32 cellular contexts compared by ENCODE assay signal in genomic region chr15:56358604-56359003, GRCh38.
"Had no signal": no experiment of that assay in that cellular context is flagged by ENCODE, and none has a peak within 500 bp of the region (broad histone marks: within the 10 kb centered on the region; RNA-seq: fewer than 3 reads in every experiment).

No MANE protein-coding gene starts in this region.

- H3K27ac Mint-ChIP-seq: immature natural killer cell; mesothelial cell of epicardium; naive B cell; natural killer cell; nephron progenitor cell; stimulated activated naive B cell treated with anti-CD40 and anti-IgM and Interleukin-4, amounts not matched to agents 10 μg/mL and 1 μg/mL and 100 μg/mL, for 72 hours had no signal

- H3K4me3 Mint-ChIP-seq: immature natural killer cell; mesothelial cell of epicardium; naive B cell; natural killer cell; nephron progenitor cell; stimulated activated naive B cell treated with anti-CD40 and anti-IgM and Interleukin-4, amounts not matched to agents 10 μg/mL and 1 μg/mL and 100 μg/mL, for 72 hours had no signal

- DNase-seq: hypothalamus; immature natural killer cell; kidney; left colon; left lung; lower lobe of right lung; mammary epithelial cell; mesenchymal stem cell; naive B cell; natural killer cell; nephron progenitor cell; pancreas; posterior cingulate gyrus; retina; right cardiac atrium; stimulated activated CD4-positive, alpha-beta T cell treated with anti-CD3 and anti-CD28 coated beads, Interleukin-12 subunit alpha, Interleukin-12 subunit beta, amount 100 ng/mL, for 4 hours; stimulated activated CD4-positive, alpha-beta T cell treated with anti-CD3 and anti-CD28 coated beads, Interleukin-15, amount 100 ng/mL, for 24 hours; stimulated activated CD4-positive, alpha-beta T cell treated with anti-CD3 and anti-CD28 coated beads, Interleukin-2, amount 100 ng/mL, for 24 hours; stimulated activated CD4-positive, alpha-beta T cell treated with anti-CD3 and anti-CD28 coated beads, Interleukin-4, amount 100 ng/mL, for 1 hour; stimulated activated naive B cell treated with anti-CD40 and anti-IgM and Interleukin-4, amounts not matched to agents 10 μg/mL and 1 μg/mL and 100 μg/mL, for 72 hours; stimulated activated naive CD8-positive, alpha-beta T cell treated with anti-CD3 and anti-CD28 coated beads, Interleukin-15, Interleukin-2, amounts not matched to agents 100 U/mL and 50 U/mL, for 24 hours; stomach; testis; thyroid gland; transverse colon; upper lobe of left lung had no signal

- H3K36me3 ChIP-seq: left lung, lower lobe of right lung, pancreas, prostate gland, stomach, thyroid gland, transverse colon, upper lobe of left lung, vagina had no signal

- H3K27me3 ChIP-seq: left lung, pancreas, stomach, testis, thyroid gland, transverse colon, upper lobe of left lung, vagina had no signal

- H3K27ac ChIP-seq: left lung, lower lobe of right lung, pancreas, prostate gland, skin epidermis, stomach, testis, thyroid gland, transverse colon, upper lobe of left lung, vagina had no signal

- H3K9me3 ChIP-seq: left lung, lower lobe of right lung, pancreas, prostate gland, testis, thyroid gland, transverse colon, upper lobe of left lung, vagina had no signal

- H3K4me3 ChIP-seq: left lung, lower lobe of right lung, pancreas, prostate gland, skin epidermis, stomach, testis, thyroid gland, transverse colon, upper lobe of left lung, vagina had no signal

- H3K4me1 Mint-ChIP-seq: immature natural killer cell, mesothelial cell of epicardium, naive B cell, natural killer cell, nephron progenitor cell had no signal

- ATAC-seq: left colon; left lung; lower lobe of right lung; natural killer cell; pancreas; right cardiac atrium; sciatic nerve; stimulated activated naive B cell treated with anti-CD40 and anti-IgM and Interleukin-4, amounts not matched to agents 10 μg/mL and 1 μg/mL and 100 μg/mL, for 72 hours; stimulated activated naive CD8-positive, alpha-beta T cell treated with anti-CD3 and anti-CD28 coated beads, Interleukin-15, Interleukin-2, amounts not matched to agents 100 U/mL and 50 U/mL, for 24 hours had no signal

- H3K4me1 ChIP-seq: left lung, lower lobe of right lung, pancreas, prostate gland, stomach, testis, thyroid gland, transverse colon, upper lobe of left lung, vagina had no signal

- H3K36me3 Mint-ChIP-seq: mesothelial cell of epicardium; naive B cell; natural killer cell; stimulated activated naive B cell treated with anti-CD40 and anti-IgM and Interleukin-4, amounts not matched to agents 10 μg/mL and 1 μg/mL and 100 μg/mL, for 72 hours had no signal

- FAIRE-seq: islet of Langerhans, kidney, pancreas had no signal
